Comparison of ENCODE assay signal across 23 cellular contexts in genomic region chr11:106395716-106396349, GRCh38.
DNase-seq lines count a peak whose midpoint lies in the region; ATAC-seq, FAIRE-seq and TF ChIP-seq lines count a peak whose summit lies in the region.
"Had no signal": no experiment of that assay in that cellular context is flagged by ENCODE, and none has a peak within 500 bp of the region (broad histone marks: within the 10 kb centered on the region; RNA-seq: fewer than 3 reads in every experiment).

No MANE protein-coding gene starts in this region.

- H3K27ac ChIP-seq in brain microvascular endothelial cell (no peak overlapping the region), aorta (ENCODE audit: low read depth in 1 of 2, low read length in 2 of 2) (no peak overlapping the region)
- H3K27ac ChIP-seq: 22Rv1, PC-9, SJCRH30 had no signal

- peaks cover 4% of the 10 kb centered on the region for H3K9me3 ChIP-seq in aorta (ENCODE audit: control insufficient read depth, low read length)
- H3K9me3 ChIP-seq: HAP-1, SJCRH30 had no signal

- H3K4me1 ChIP-seq in aorta (ENCODE audit: control insufficient read depth in 1 of 2, insufficient read depth in 2 of 2, low read length in 2 of 2), result no peaks in the 10 kb centered on the region
- H3K4me1 ChIP-seq: HAP-1 had no signal

- no peak for ATAC-seq in aorta (ENCODE audit: low FRiP score)
- ATAC-seq: K562 had no signal

- no peaks in the 10 kb centered on the region for H3K36me3 ChIP-seq in brain microvascular endothelial cell (replicated peaks)
- no peaks in the 10 kb centered on the region for H3K36me3 ChIP-seq in aorta (ENCODE audit: control insufficient read depth in 1 of 2, insufficient read depth in 2 of 2, low read length in 1 of 2)
- H3K36me3 ChIP-seq: HAP-1, SJCRH30 had no signal

- no peak for TF ChIP-seq CTCF in fibroblast of mammary gland (conservative IDR thresholded peaks at IDR 0.05; ENCODE audit: control insufficient read depth, insufficient read depth, low read depth, low read length)
- no peak for TF ChIP-seq CTCF in brain microvascular endothelial cell (IDR thresholded peaks at IDR 0.05; ENCODE audit: low read depth, low read length, missing control alignments)
- TF ChIP-seq CTCF in HFFc6 (IDR thresholded peaks at IDR 0.05), result no peak

- peaks cover 17% of the 10 kb centered on the region for H3K36me3 Mint-ChIP-seq in HFFc6 (ENCODE audit: low read depth)
- H3K36me3 Mint-ChIP-seq: CD14-positive monocyte had no signal

- H3K4me3 ChIP-seq in fibroblast of mammary gland (ENCODE audit: control insufficient read depth, low read depth, low read length), result no peak overlapping the region
- H3K4me3 ChIP-seq in brain microvascular endothelial cell (ENCODE audit: low read depth, low read length), result no peak overlapping the region
- H3K4me3 ChIP-seq in aorta (ENCODE audit: low read length in 2 of 2), result no peak overlapping the region
- H3K4me3 ChIP-seq: HAP-1, K562, PC-9, SJCRH30 had no signal

- H3K9me3 Mint-ChIP-seq in HFFc6, result peaks cover 16% of the 10 kb centered on the region

- H3K27me3 ChIP-seq in brain microvascular endothelial cell (replicated peaks) (no peaks in the 10 kb centered on the region), aorta (ENCODE audit: control insufficient read depth in 1 of 2, insufficient read depth in 2 of 2, low read length in 1 of 2) (no peaks in the 10 kb centered on the region)
- H3K27me3 ChIP-seq: SJCRH30 had no signal

- H3K27ac Mint-ChIP-seq in HFFc6, result no peak overlapping the region

- H3K4me3 Mint-ChIP-seq in HFFc6, result no peak overlapping the region
- H3K4me3 Mint-ChIP-seq: CD14-positive monocyte had no signal

- in situ Hi-C loops in brain microvascular endothelial cell (cut with HindIII; ENCODE audit: low pct_ligation_motif_present, low sequenced_read_pairs), result no loop called here

- DNase-seq in DMS53 (lab: John Stamatoyannopoulos, UW) (peak; percentile 54), DMS53 treated with DMSO at 0.1 percent for 48 hours (lab: John Stamatoyannopoulos, UW; ENCODE audit: unreplicated experiment) (no peak), RCC 7860 (ENCODE audit: low spot score) (peak; percentile 33), fibroblast of mammary gland (ENCODE audit: low read depth) (peak; percentile 30), urothelium cell line (ENCODE audit: low spot score) (no peak), brain microvascular endothelial cell (no peak), aorta (no peak), HFFc6 (no peak)
- DNase-seq: DMS 273 treated with DMSO at 0.1 percent for 48 hours, EL, NCI-H1417, NCI-H187, NCI-H2107, NCI-H2227 treated with DMSO at 0.1 percent for 48 hours, NCI-H510A treated with DMSO at 0.1 percent for 48 hours, PC-9, SJCRH30 had no signal

- FAIRE-seq in RCC 7860 (lab: Jason Lieb, UNC) (no peak), urothelium cell line (lab: Jason Lieb, UNC) (peak; percentile 81)
- FAIRE-seq: GM12891, GM18507, K562 had no signal

- intact Hi-C loops in aorta (cut with DNase I), result no loop called here

- 91 to 96% methylated on average over 10 of the region's 10 CpGs for WGBS in aorta, 2 donors

- no peaks in the 10 kb centered on the region for H3K27me3 Mint-ChIP-seq in HFFc6 (ENCODE audit: insufficient read depth)

- H3K4me1 Mint-ChIP-seq in HFFc6 (ENCODE audit: low read depth), result peaks cover 70% of the 10 kb centered on the region
- H3K4me1 Mint-ChIP-seq: CD14-positive monocyte had no signal

Comparison
In these comparisons a context has a peak if more than half of its experiments do, and no peak if none do; other contexts are left out.
1. DNase-seq: peak in DMS53 (single experiment), RCC 7860 (single experiment) and fibroblast of mammary gland (single experiment); none in DMS53 treated with DMSO at 0.1 percent for 48 hours (single experiment), urothelium cell line (single experiment), brain microvascular endothelial cell (single experiment), aorta (0 of 2) and HFFc6 (single experiment).